Comparison of ENCODE assay signal across 20 cellular contexts in genomic region chr21:15870819-15871218, GRCh38.
DNase-seq lines count a peak whose midpoint lies in the region; ATAC-seq and TF ChIP-seq lines count a peak whose summit lies in the region.
"Had no signal": no experiment of that assay in that cellular context is flagged by ENCODE, and none has a peak within 500 bp of the region (broad histone marks: within the 10 kb centered on the region; RNA-seq: fewer than 3 reads in every experiment).

No MANE protein-coding gene starts in this region.

- H3K4me2 ChIP-seq in SU-DHL-6 (ENCODE audit: low read depth, low read length, poor library complexity, severe bottlenecking) (peak overlapping the region; percentile 35), osteoblast (ENCODE audit: insufficient read depth, low read length) (no peak overlapping the region)

- no peaks in the 10 kb centered on the region for H3K27me3 ChIP-seq in SU-DHL-6 (ENCODE audit: low read length)
- H3K27me3 ChIP-seq in osteoblast (ENCODE audit: insufficient read depth, low read length), result no peaks in the 10 kb centered on the region
- H3K27me3 ChIP-seq: adrenal gland, uterus had no signal

- H3K4me3 Mint-ChIP-seq in activated T-cell treated with anti-CD3 and anti-CD28 coated beads, Interleukin-2, amount 50 U/mL, for 24 hours, result no peak overlapping the region
- H3K4me3 Mint-ChIP-seq: activated CD4-positive, alpha-beta memory T cell treated with anti-CD3 and anti-CD28 coated beads, Interleukin-2, amount 10 ng/mL, durations not matched to agents 7 days and 5 days; nephron; stimulated activated naive CD8-positive, alpha-beta T cell treated with anti-CD3 and anti-CD28 coated beads, Interleukin-15, amount 100 ng/mL, for 72 hours had no signal

- H3K36me3 Mint-ChIP-seq in activated T-cell treated with anti-CD3 and anti-CD28 coated beads, Interleukin-2, amount 50 U/mL, for 24 hours (ENCODE audit: low read depth), result peaks cover 81% of the 10 kb centered on the region

- H3K4me1 Mint-ChIP-seq in activated T-cell treated with anti-CD3 and anti-CD28 coated beads, Interleukin-2, amount 50 U/mL, for 24 hours (ENCODE audit: low read depth), result no peaks in the 10 kb centered on the region
- H3K4me1 Mint-ChIP-seq: activated CD4-positive, alpha-beta memory T cell treated with anti-CD3 and anti-CD28 coated beads, Interleukin-2, amount 10 ng/mL, durations not matched to agents 7 days and 5 days; nephron; stimulated activated naive CD8-positive, alpha-beta T cell treated with anti-CD3 and anti-CD28 coated beads, Interleukin-15, amount 100 ng/mL, for 72 hours had no signal

- H3K4me3 ChIP-seq in SU-DHL-6 (ENCODE audit: insufficient read depth, low read length, poor library complexity, severe bottlenecking), result no peak overlapping the region
- no peak overlapping the region for H3K4me3 ChIP-seq in osteoblast (ENCODE audit: insufficient read depth, low read length)
- H3K4me3 ChIP-seq: adrenal gland, uterus had no signal

- H3K27me3 Mint-ChIP-seq in activated T-cell treated with anti-CD3 and anti-CD28 coated beads, Interleukin-2, amount 50 U/mL, for 24 hours, result no peaks in the 10 kb centered on the region
- H3K27me3 Mint-ChIP-seq: activated CD4-positive, alpha-beta memory T cell treated with anti-CD3 and anti-CD28 coated beads, Interleukin-2, amount 10 ng/mL, durations not matched to agents 7 days and 5 days; stimulated activated naive CD8-positive, alpha-beta T cell treated with anti-CD3 and anti-CD28 coated beads, Interleukin-15, amount 100 ng/mL, for 72 hours had no signal

- ATAC-seq in GM18502 (IDR thresholded peaks at IDR 0.05; ENCODE audit: poor library complexity, unreplicated experiment) (peak; percentile 61), GM21367 (IDR thresholded peaks at IDR 0.05; ENCODE audit: unreplicated experiment) (peak; percentile 54), HG03095 (IDR thresholded peaks at IDR 0.05; ENCODE audit: unreplicated experiment) (peak; percentile 74)
- ATAC-seq: SK-N-SH treated with all-trans-retinoic acid at 6 μM for 48 hours; stimulated activated naive CD8-positive, alpha-beta T cell treated with anti-CD3 and anti-CD28 coated beads, Interleukin-15, amount 100 ng/mL, for 72 hours had no signal

- H3K9me3 Mint-ChIP-seq in activated T-cell treated with anti-CD3 and anti-CD28 coated beads, Interleukin-2, amount 50 U/mL, for 24 hours, result no peaks in the 10 kb centered on the region
- H3K9me3 Mint-ChIP-seq: activated CD4-positive, alpha-beta memory T cell treated with anti-CD3 and anti-CD28 coated beads, Interleukin-2, amount 10 ng/mL, durations not matched to agents 7 days and 5 days; nephron; stimulated activated naive CD8-positive, alpha-beta T cell treated with anti-CD3 and anti-CD28 coated beads, Interleukin-15, amount 100 ng/mL, for 72 hours had no signal

- H3K9me3 ChIP-seq in SU-DHL-6 (ENCODE audit: insufficient read depth, low read length), result no peaks in the 10 kb centered on the region
- no peaks in the 10 kb centered on the region for H3K9me3 ChIP-seq in osteoblast (ENCODE audit: low read depth, low read length)
- H3K9me3 ChIP-seq: adrenal gland, Caco-2, uterus had no signal

- H2AFZ ChIP-seq in SU-DHL-6 (ENCODE audit: low read depth, low read length, severe bottlenecking) (no peak overlapping the region), osteoblast (ENCODE audit: low read length) (no peak overlapping the region)

- no peak overlapping the region for H3K27ac Mint-ChIP-seq in activated T-cell treated with anti-CD3 and anti-CD28 coated beads, Interleukin-2, amount 50 U/mL, for 24 hours
- H3K27ac Mint-ChIP-seq: activated CD4-positive, alpha-beta memory T cell treated with anti-CD3 and anti-CD28 coated beads, Interleukin-2, amount 10 ng/mL, durations not matched to agents 7 days and 5 days; nephron; stimulated activated naive CD8-positive, alpha-beta T cell treated with anti-CD3 and anti-CD28 coated beads, Interleukin-15, amount 100 ng/mL, for 72 hours had no signal

- TF ChIP-seq CTCF in SU-DHL-6 (IDR thresholded peaks at IDR 0.05; ENCODE audit: insufficient read depth, low read length, poor library complexity, severe bottlenecking) (no peak), osteoblast (IDR thresholded peaks at IDR 0.05; ENCODE audit: extremely low read depth, low read depth, low read length) (no peak)

- H3K79me2 ChIP-seq in SU-DHL-6 (ENCODE audit: insufficient read depth, low read length), result no peaks in the 10 kb centered on the region
- H3K79me2 ChIP-seq in osteoblast (ENCODE audit: insufficient read depth, low read length), result no peaks in the 10 kb centered on the region

- DNase-seq in mesenteric fat pad (ENCODE audit: low spot score) (no peak), osteoblast (ENCODE audit: insufficient read length, low spot score, missing footprints) (no peak)
- no peak for DNase-seq in activated CD4-positive, alpha-beta T cell treated with anti-CD3 and anti-CD28 coated beads for 4 hours
- DNase-seq in activated T-cell treated with anti-CD3 and anti-CD28 coated beads, Interleukin-2, amount 50 U/mL, for 24 hours, result no peak
- DNase-seq: activated CD4-positive, alpha-beta memory T cell treated with anti-CD3 and anti-CD28 coated beads, Interleukin-2, amount 10 ng/mL, durations not matched to agents 7 days and 5 days; adrenal gland; Caco-2; foreskin fibroblast; MM.1S; NCI-H2029 treated with DMSO at 0.1 percent for 48 hours; NCI-H524 treated with DMSO at 0.1 percent for 48 hours; stimulated activated CD4-positive, alpha-beta T cell treated with anti-CD3 and anti-CD28 coated beads, Interleukin-15, amount 100 ng/mL, for 24 hours; stimulated activated naive CD8-positive, alpha-beta T cell treated with anti-CD3 and anti-CD28 coated beads, Interleukin-15, amount 100 ng/mL, for 72 hours; uterus had no signal

- H3K27ac ChIP-seq in SU-DHL-6 (ENCODE audit: low read depth, low read length) (no peak overlapping the region), osteoblast (ENCODE audit: low read depth, low read length) (no peak overlapping the region)
- H3K27ac ChIP-seq: adrenal gland, uterus had no signal

- no peaks in the 10 kb centered on the region for H3K4me1 ChIP-seq in osteoblast (ENCODE audit: insufficient read depth, low read length)
- H3K4me1 ChIP-seq: adrenal gland, uterus had no signal

- no peaks in the 10 kb centered on the region for H4K20me1 ChIP-seq in SU-DHL-6 (ENCODE audit: low read depth, low read length)
- no peaks in the 10 kb centered on the region for H4K20me1 ChIP-seq in osteoblast (ENCODE audit: insufficient read depth, low read length)

- no peak overlapping the region for H3K9ac ChIP-seq in SU-DHL-6 (ENCODE audit: low read length)

- H3F3A ChIP-seq in SU-DHL-6 (ENCODE audit: insufficient read depth), result no peaks in the 10 kb centered on the region

- no peaks in the 10 kb centered on the region for H3K9me2 ChIP-seq in SU-DHL-6 (replicated peaks; ENCODE audit: insufficient read depth, low read length)

- H3K36me3 ChIP-seq in SU-DHL-6 (ENCODE audit: low read length), result peaks cover 30% of the 10 kb centered on the region; the same call in 1 of the 2 replicates
- peaks cover 17% of the 10 kb centered on the region for H3K36me3 ChIP-seq in osteoblast (ENCODE audit: insufficient read depth, low read length)
- H3K36me3 ChIP-seq: uterus had no signal
